In genomic region chr22:42763965-42764480, GRCh38 we compare ENCODE assay signal across 18 cellular contexts.
"Had no signal": no experiment of that assay in that cellular context is flagged by ENCODE, and none has a peak within 500 bp of the region (broad histone marks: within the 10 kb centered on the region; RNA-seq: fewer than 3 reads in every experiment).

No MANE protein-coding gene starts in this region.

- DNase-seq: effector memory CD8-positive, alpha-beta T cell; glutamatergic neuron; immature natural killer cell; left ventricle myocardium inferior; lower lobe of right lung; naive B cell; posterior cingulate gyrus; spleen; stimulated activated CD4-positive, alpha-beta T cell treated with anti-CD3 and anti-CD28 coated beads, Interleukin-15, amount 100 ng/mL, for 24 hours; stimulated activated CD4-positive, alpha-beta T cell treated with anti-CD3 and anti-CD28 coated beads, Interleukin-1b, Interleukin-23, amount 100 ng/mL, for 48 hours; stimulated activated CD4-positive, alpha-beta T cell treated with anti-CD3 and anti-CD28 coated beads, Interleukin-4, amount 100 ng/mL, for 24 hours; stimulated activated naive B cell treated with anti-CD40 and anti-IgM and Interleukin-4, amounts not matched to agents 10 μg/mL and 1 μg/mL and 100 μg/mL, for 72 hours; stimulated activated naive CD8-positive, alpha-beta T cell treated with anti-CD3 and anti-CD28 coated beads, Interleukin-15, amount 100 ng/mL, for 72 hours; trophoblast cell had no signal

- H3K9me3 ChIP-seq: esophagus muscularis mucosa, gastroesophageal sphincter, left ventricle myocardium inferior, lower lobe of right lung, spleen had no signal

- ATAC-seq: effector memory CD8-positive, alpha-beta T cell; gastroesophageal sphincter; lower lobe of right lung; sciatic nerve; stimulated activated naive CD8-positive, alpha-beta T cell treated with anti-CD3 and anti-CD28 coated beads, Interleukin-15, amount 100 ng/mL, for 72 hours had no signal

- H3K36me3 ChIP-seq: esophagus muscularis mucosa, gastroesophageal sphincter, left ventricle myocardium inferior, lower lobe of right lung, spleen had no signal

- H3K4me3 ChIP-seq: esophagus muscularis mucosa, gastroesophageal sphincter, left ventricle myocardium inferior, lower lobe of right lung, spleen had no signal

- H3K27me3 ChIP-seq: esophagus muscularis mucosa, gastroesophageal sphincter had no signal

- H3K27ac ChIP-seq: epithelial cell of prostate, esophagus muscularis mucosa, gastroesophageal sphincter, left ventricle myocardium inferior, lower lobe of right lung, spleen had no signal
